In the genomic region with DNA sequence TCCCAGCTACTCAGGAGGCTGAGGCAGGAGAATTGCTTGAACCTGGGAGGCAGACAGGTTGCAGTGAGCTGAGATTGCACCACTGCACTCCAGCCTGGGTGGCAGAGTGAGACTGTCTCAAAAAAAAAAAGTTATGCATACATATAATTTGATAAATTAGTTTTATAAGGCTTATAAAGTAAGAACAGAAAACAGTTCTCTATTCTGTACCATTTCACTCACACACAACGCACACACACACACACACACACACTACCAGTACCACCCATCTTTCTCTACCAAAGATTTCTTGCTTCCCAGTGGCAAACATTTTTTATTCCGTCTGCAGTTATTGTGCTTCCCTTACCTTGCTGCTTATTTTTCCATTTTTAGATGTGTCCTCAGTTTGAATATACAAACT, we compare ENCODE assay signal across 37 cellular contexts. TPM values are rescaled to one million over a fixed set of nuclear protein-coding genes. Genes with fewer than 3 reads are reported as not detected.
"Had no signal": no experiment of that assay in that cellular context is flagged by ENCODE, and none has a peak within 500 bp of the region (broad histone marks: within the 10 kb centered on the region; RNA-seq: fewer than 3 reads in every experiment).

No MANE protein-coding gene starts in this region.

- H3K9ac ChIP-seq: KMS-11 had no signal

- H3K4me3 ChIP-seq: MG63 had no signal

- H3K4me2 ChIP-seq: KMS-11 had no signal

- H3K27me3 ChIP-seq: MG63 had no signal

- DNase-seq: Kasumi-1, MG63, MM.1S, MV-4-11, NCI-H1048, NCI-H1092, NCI-H1092 treated with DMSO at 0.1 percent for 48 hours, NCI-H1105, NCI-H1105 treated with DMSO at 0.1 percent for 48 hours, NCI-H1417, NCI-H1417 treated with DMSO at 0.1 percent for 48 hours, NCI-H1436, NCI-H1436 treated with DMSO at 0.1 percent for 48 hours, NCI-H146, NCI-H1694, NCI-H1694 treated with DMSO at 0.1 percent for 48 hours, NCI-H187, NCI-H187 treated with DMSO at 0.1 percent for 48 hours, NCI-H1930, NCI-H2029, NCI-H2029 treated with DMSO at 0.1 percent for 48 hours, NCI-H2081, NCI-H2081 treated with DMSO at 0.1 percent for 48 hours, NCI-H2107, NCI-H2171, NCI-H2171 treated with DMSO at 0.1 percent for 48 hours, NCI-H2227 treated with DMSO at 0.1 percent for 48 hours, NCI-H226, NCI-H345, NCI-H446, NCI-H446 treated with DMSO at 0.1 percent for 48 hours, NCI-H510A, NCI-H510A treated with DMSO at 0.1 percent for 48 hours had no signal

- H3K27ac ChIP-seq: KMS-11 had no signal

RNA-seq across cellular contexts. Expression of a gene that starts 46.4 kb away (rescaled TPM):
- total RNA-seq: M059J, MCF 10A, NCI-H460 had no signal
